Comparison of ENCODE assay signal across 1 cellular context in genomic region chr2:163735692-163736432, GRCh38.
A peak's percentile ranks its signal among the peaks of the same experiment; 100 is the strongest.
TF ChIP-seq lines count a peak whose summit lies in the region.

A gene with protein sequence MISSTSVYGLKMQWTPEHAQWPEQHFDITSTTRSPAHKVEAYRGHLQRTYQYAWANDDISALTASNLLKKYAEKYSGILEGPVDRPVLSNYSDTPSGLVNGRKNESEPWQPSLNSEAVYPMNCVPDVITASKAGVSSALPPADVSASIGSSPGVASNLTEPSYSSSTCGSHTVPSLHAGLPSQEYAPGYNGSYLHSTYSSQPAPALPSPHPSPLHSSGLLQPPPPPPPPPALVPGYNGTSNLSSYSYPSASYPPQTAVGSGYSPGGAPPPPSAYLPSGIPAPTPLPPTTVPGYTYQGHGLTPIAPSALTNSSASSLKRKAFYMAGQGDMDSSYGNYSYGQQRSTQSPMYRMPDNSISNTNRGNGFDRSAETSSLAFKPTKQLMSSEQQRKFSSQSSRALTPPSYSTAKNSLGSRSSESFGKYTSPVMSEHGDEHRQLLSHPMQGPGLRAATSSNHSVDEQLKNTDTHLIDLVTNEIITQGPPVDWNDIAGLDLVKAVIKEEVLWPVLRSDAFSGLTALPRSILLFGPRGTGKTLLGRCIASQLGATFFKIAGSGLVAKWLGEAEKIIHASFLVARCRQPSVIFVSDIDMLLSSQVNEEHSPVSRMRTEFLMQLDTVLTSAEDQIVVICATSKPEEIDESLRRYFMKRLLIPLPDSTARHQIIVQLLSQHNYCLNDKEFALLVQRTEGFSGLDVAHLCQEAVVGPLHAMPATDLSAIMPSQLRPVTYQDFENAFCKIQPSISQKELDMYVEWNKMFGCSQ (minus strand): TSS chr2:163736008. CDS start chr2:163734927, 1,081 bp downstream.

TF ChIP-seq in HepG2, 621 proteins besides CTCF, POLR2A, EP300 and RAD21 (continued from another document and continues in another):
- TF ChIP-seq, protein P1, sequence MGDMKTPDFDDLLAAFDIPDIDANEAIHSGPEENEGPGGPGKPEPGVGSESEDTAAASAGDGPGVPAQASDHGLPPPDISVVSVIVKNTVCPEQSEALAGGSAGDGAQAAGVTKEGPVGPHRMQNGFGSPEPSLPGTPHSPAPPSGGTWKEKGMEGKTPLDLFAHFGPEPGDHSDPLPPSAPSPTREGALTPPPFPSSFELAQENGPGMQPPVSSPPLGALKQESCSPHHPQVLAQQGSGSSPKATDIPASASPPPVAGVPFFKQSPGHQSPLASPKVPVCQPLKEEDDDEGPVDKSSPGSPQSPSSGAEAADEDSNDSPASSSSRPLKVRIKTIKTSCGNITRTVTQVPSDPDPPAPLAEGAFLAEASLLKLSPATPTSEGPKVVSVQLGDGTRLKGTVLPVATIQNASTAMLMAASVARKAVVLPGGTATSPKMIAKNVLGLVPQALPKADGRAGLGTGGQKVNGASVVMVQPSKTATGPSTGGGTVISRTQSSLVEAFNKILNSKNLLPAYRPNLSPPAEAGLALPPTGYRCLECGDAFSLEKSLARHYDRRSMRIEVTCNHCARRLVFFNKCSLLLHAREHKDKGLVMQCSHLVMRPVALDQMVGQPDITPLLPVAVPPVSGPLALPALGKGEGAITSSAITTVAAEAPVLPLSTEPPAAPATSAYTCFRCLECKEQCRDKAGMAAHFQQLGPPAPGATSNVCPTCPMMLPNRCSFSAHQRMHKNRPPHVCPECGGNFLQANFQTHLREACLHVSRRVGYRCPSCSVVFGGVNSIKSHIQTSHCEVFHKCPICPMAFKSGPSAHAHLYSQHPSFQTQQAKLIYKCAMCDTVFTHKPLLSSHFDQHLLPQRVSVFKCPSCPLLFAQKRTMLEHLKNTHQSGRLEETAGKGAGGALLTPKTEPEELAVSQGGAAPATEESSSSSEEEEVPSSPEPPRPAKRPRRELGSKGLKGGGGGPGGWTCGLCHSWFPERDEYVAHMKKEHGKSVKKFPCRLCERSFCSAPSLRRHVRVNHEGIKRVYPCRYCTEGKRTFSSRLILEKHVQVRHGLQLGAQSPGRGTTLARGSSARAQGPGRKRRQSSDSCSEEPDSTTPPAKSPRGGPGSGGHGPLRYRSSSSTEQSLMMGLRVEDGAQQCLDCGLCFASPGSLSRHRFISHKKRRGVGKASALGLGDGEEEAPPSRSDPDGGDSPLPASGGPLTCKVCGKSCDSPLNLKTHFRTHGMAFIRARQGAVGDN (CRISPR knock-in tag; IDR thresholded peaks at IDR 0.05), result no peak; the same call in 1 of the 2 replicates
- TF ChIP-seq ARNT2 (CRISPR knock-in tag; IDR thresholded peaks at IDR 0.05; ENCODE audit: low read depth), result peak; percentile 90
- TF ChIP-seq RARG (CRISPR knock-in tag; IDR thresholded peaks at IDR 0.05; ENCODE audit: low read depth), result 0 out of 2 replicates have a peak, but pooled peaks have one; percentile 68
- no peak for TF ChIP-seq HNRNPK (IDR thresholded peaks at IDR 0.05; ENCODE audit: low read depth, low read length, poor library complexity, severe bottlenecking)
- peak; percentile 47 for TF ChIP-seq ZNF230 (CRISPR knock-in tag; IDR thresholded peaks at IDR 0.05)
- TF ChIP-seq MATR3 (CRISPR knock-in tag; IDR thresholded peaks at IDR 0.05), result no peak
- TF ChIP-seq CBX1 (IDR thresholded peaks at IDR 0.05; ENCODE audit: low read depth), result no peak
- TF ChIP-seq MXD4 (CRISPR knock-in tag; IDR thresholded peaks at IDR 0.05), result 0 out of 2 replicates have a peak, but pooled peaks have one; percentile 4
- TF ChIP-seq, protein P2, sequence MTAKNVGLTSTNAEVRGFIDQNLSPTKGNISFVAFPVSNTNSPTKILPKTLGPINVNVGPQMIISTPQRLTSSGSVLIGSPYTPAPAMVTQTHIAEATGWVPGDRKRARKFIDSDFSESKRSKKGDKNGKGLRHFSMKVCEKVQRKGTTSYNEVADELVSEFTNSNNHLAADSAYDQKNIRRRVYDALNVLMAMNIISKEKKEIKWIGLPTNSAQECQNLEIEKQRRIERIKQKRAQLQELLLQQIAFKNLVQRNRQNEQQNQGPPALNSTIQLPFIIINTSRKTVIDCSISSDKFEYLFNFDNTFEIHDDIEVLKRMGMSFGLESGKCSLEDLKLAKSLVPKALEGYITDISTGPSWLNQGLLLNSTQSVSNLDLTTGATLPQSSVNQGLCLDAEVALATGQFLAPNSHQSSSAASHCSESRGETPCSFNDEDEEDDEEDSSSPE (CRISPR knock-in tag; IDR thresholded peaks at IDR 0.05), result peak; percentile 96
- TF ChIP-seq MED8 (CRISPR knock-in tag; IDR thresholded peaks at IDR 0.05; ENCODE audit: insufficient replicate concordance), result peak; percentile 34
- 0 out of 2 replicates have a peak, but pooled peaks have one; percentile 12 for TF ChIP-seq ZNF709 (CRISPR knock-in tag; IDR thresholded peaks at IDR 0.05)
- peak; percentile 44 for TF ChIP-seq RBM39 (IDR thresholded peaks at IDR 0.05; ENCODE audit: low read depth, low read length, poor library complexity, severe bottlenecking)
- peak; percentile 59; the same call in 1 of the 2 replicates for TF ChIP-seq KDM5B (CRISPR knock-in tag; IDR thresholded peaks at IDR 0.05; ENCODE audit: borderline replicate concordance)
- 0 out of 2 replicates have a peak, but pooled peaks have one; percentile 32 for TF ChIP-seq ZNF20 (CRISPR knock-in tag; IDR thresholded peaks at IDR 0.05)
- no peak for TF ChIP-seq TCF7L2 (IDR thresholded peaks at IDR 0.05; ENCODE audit: low read depth, low read length)
- TF ChIP-seq ISX (CRISPR knock-in tag; conservative IDR thresholded peaks at IDR 0.05), result 0 out of 2 replicates have a peak, but pooled peaks have one; percentile 12
- TF ChIP-seq ZNF749 (CRISPR knock-in tag; IDR thresholded peaks at IDR 0.05; ENCODE audit: borderline replicate concordance), result peak; percentile 22; the same call in 1 of the 2 replicates
- TF ChIP-seq NFKBIZ (CRISPR knock-in tag; IDR thresholded peaks at IDR 0.05), result 0 out of 2 replicates have a peak, but pooled peaks have one; percentile 18
- peak; percentile 51; the same call in 1 of the 2 replicates for TF ChIP-seq MYC (CRISPR knock-in tag; IDR thresholded peaks at IDR 0.05; ENCODE audit: borderline replicate concordance)
- 0 out of 2 replicates have a peak, but pooled peaks have one; percentile 25 for TF ChIP-seq ZBTB43 (CRISPR knock-in tag; conservative IDR thresholded peaks at IDR 0.05)
- peak; percentile 61; the same call in 1 of the 2 replicates for TF ChIP-seq PRDM10 (CRISPR knock-in tag; IDR thresholded peaks at IDR 0.05; ENCODE audit: low read depth)
- TF ChIP-seq YY1 (IDR thresholded peaks at IDR 0.05; ENCODE audit: insufficient read depth, insufficient replicate concordance, low read depth, low read length), result peak; percentile 89
- TF ChIP-seq, protein P3, sequence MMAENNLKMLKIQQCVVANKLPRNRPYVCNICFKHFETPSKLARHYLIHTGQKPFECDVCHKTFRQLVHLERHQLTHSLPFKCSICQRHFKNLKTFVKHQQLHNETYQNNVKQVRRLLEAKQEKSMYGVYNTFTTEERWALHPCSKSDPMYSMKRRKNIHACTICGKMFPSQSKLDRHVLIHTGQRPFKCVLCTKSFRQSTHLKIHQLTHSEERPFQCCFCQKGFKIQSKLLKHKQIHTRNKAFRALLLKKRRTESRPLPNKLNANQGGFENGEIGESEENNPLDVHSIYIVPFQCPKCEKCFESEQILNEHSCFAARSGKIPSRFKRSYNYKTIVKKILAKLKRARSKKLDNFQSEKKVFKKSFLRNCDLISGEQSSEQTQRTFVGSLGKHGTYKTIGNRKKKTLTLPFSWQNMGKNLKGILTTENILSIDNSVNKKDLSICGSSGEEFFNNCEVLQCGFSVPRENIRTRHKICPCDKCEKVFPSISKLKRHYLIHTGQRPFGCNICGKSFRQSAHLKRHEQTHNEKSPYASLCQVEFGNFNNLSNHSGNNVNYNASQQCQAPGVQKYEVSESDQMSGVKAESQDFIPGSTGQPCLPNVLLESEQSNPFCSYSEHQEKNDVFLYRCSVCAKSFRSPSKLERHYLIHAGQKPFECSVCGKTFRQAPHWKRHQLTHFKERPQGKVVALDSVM (CRISPR knock-in tag; IDR thresholded peaks at IDR 0.05), result peak; percentile 62
- peak; percentile 85; the same call in 1 of the 2 replicates for TF ChIP-seq THYN1 (CRISPR knock-in tag; IDR thresholded peaks at IDR 0.05; ENCODE audit: borderline replicate concordance, low read depth)
- TF ChIP-seq ELF3 (CRISPR knock-in tag; IDR thresholded peaks at IDR 0.05), result peak; percentile 33
- TF ChIP-seq ZFP37 (CRISPR knock-in tag; IDR thresholded peaks at IDR 0.05; ENCODE audit: borderline replicate concordance), result peak; percentile 24; the same call in 1 of the 2 replicates
- TF ChIP-seq, protein P4, sequence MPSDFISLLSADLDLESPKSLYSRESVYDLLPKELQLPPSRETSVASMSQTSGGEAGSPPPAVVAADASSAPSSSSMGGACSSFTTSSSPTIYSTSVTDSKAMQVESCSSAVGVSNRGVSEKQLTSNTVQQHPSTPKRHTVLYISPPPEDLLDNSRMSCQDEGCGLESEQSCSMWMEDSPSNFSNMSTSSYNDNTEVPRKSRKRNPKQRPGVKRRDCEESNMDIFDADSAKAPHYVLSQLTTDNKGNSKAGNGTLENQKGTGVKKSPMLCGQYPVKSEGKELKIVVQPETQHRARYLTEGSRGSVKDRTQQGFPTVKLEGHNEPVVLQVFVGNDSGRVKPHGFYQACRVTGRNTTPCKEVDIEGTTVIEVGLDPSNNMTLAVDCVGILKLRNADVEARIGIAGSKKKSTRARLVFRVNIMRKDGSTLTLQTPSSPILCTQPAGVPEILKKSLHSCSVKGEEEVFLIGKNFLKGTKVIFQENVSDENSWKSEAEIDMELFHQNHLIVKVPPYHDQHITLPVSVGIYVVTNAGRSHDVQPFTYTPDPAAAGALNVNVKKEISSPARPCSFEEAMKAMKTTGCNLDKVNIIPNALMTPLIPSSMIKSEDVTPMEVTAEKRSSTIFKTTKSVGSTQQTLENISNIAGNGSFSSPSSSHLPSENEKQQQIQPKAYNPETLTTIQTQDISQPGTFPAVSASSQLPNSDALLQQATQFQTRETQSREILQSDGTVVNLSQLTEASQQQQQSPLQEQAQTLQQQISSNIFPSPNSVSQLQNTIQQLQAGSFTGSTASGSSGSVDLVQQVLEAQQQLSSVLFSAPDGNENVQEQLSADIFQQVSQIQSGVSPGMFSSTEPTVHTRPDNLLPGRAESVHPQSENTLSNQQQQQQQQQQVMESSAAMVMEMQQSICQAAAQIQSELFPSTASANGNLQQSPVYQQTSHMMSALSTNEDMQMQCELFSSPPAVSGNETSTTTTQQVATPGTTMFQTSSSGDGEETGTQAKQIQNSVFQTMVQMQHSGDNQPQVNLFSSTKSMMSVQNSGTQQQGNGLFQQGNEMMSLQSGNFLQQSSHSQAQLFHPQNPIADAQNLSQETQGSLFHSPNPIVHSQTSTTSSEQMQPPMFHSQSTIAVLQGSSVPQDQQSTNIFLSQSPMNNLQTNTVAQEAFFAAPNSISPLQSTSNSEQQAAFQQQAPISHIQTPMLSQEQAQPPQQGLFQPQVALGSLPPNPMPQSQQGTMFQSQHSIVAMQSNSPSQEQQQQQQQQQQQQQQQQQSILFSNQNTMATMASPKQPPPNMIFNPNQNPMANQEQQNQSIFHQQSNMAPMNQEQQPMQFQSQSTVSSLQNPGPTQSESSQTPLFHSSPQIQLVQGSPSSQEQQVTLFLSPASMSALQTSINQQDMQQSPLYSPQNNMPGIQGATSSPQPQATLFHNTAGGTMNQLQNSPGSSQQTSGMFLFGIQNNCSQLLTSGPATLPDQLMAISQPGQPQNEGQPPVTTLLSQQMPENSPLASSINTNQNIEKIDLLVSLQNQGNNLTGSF (CRISPR knock-in tag; IDR thresholded peaks at IDR 0.05), result no peak; the same call in 1 of the 2 replicates
- TF ChIP-seq KLF13 (CRISPR knock-in tag; IDR thresholded peaks at IDR 0.05), result no peak
- TF ChIP-seq SALL2 (CRISPR knock-in tag; IDR thresholded peaks at IDR 0.05), result peak; percentile 69; the same call in 1 of the 2 replicates
- peak; percentile 44; the same call in 1 of the 2 replicates for TF ChIP-seq MAZ (IDR thresholded peaks at IDR 0.05; ENCODE audit: borderline replicate concordance, low read depth, low read length)
- TF ChIP-seq MAZ (CRISPR knock-in tag; IDR thresholded peaks at IDR 0.05; ENCODE audit: low read depth), result peak; percentile 29; the same call in 1 of the 2 replicates
- TF ChIP-seq ZSCAN9 (CRISPR knock-in tag; IDR thresholded peaks at IDR 0.05; ENCODE audit: borderline replicate concordance), result 0 out of 2 replicates have a peak, but pooled peaks have one; percentile 48
- TF ChIP-seq ZNF567 (CRISPR knock-in tag; IDR thresholded peaks at IDR 0.05; ENCODE audit: borderline replicate concordance), result no peak
- peak; percentile 68 for TF ChIP-seq ZSCAN25 (CRISPR knock-in tag; IDR thresholded peaks at IDR 0.05)
- peak; percentile 52; the same call in 1 of the 2 replicates for TF ChIP-seq TBX3 (IDR thresholded peaks at IDR 0.05; ENCODE audit: borderline replicate concordance)
- 0 out of 2 replicates have a peak, but pooled peaks have one; percentile 16 for TF ChIP-seq ZNF713 (CRISPR knock-in tag; IDR thresholded peaks at IDR 0.05)
- no peak for TF ChIP-seq AKAP8 (CRISPR knock-in tag; IDR thresholded peaks at IDR 0.05)
